In genomic region chr5:177300971-177301370, GRCh38 we compare ENCODE assay signal across 8 cellular contexts. TPM values are rescaled to one million over a fixed set of nuclear protein-coding genes. Genes with fewer than 3 reads are reported as not detected.
A peak's percentile ranks its signal among the peaks of the same experiment; 100 is the strongest.
DNase-seq lines count a peak whose midpoint lies in the region; ATAC-seq and TF ChIP-seq lines count a peak whose summit lies in the region.
"Had no signal": no experiment of that assay in that cellular context is flagged by ENCODE, and none has a peak within 500 bp of the region (broad histone marks: within the 10 kb centered on the region; RNA-seq: fewer than 3 reads in every experiment).

No MANE protein-coding gene starts in this region.

- H3K4me3 Mint-ChIP-seq in CD4-positive, CD25-positive, alpha-beta regulatory T cell: peak overlapping the region; percentile 13 to 94 (median 86)
- peak overlapping the region; percentile 79 for H3K4me3 Mint-ChIP-seq in memory B cell

- H3K4me1 Mint-ChIP-seq in CD4-positive, CD25-positive, alpha-beta regulatory T cell: peaks cover 33 to 84% (median 59%) of the 10 kb centered on the region in 4 donors
- peaks cover 62% of the 10 kb centered on the region for H3K4me1 Mint-ChIP-seq in memory B cell

- no peaks in the 10 kb centered on the region for H3K9me2 ChIP-seq in SU-DHL-6 (replicated peaks; ENCODE audit: insufficient read depth, low read length)

- no peak overlapping the region for H2AFZ ChIP-seq in SU-DHL-6 (ENCODE audit: low read depth, low read length, severe bottlenecking)

- peaks cover 4% of the 10 kb centered on the region for H3K27me3 Mint-ChIP-seq in CD4-positive, CD25-positive, alpha-beta regulatory T cell
- H3K27me3 Mint-ChIP-seq in memory B cell: no peaks in the 10 kb centered on the region

- no peaks in the 10 kb centered on the region for H3K9me3 ChIP-seq in CD4-positive, CD25-positive, alpha-beta regulatory T cell (ENCODE audit: control insufficient read depth in 2 of 2, low read length in 2 of 2)
- H3K9me3 ChIP-seq in SU-DHL-6 (ENCODE audit: insufficient read depth, low read length): no peaks in the 10 kb centered on the region
- H3K9me3 ChIP-seq: SJSA1 had no signal

- no peaks in the 10 kb centered on the region for H3K27me3 ChIP-seq in CD4-positive, CD25-positive, alpha-beta regulatory T cell (ENCODE audit: control insufficient read depth, insufficient read depth, low read length)
- no peaks in the 10 kb centered on the region for H3K27me3 ChIP-seq in SU-DHL-6 (ENCODE audit: low read length)
- H3K27me3 ChIP-seq: SJSA1 had no signal

- H3K36me3 Mint-ChIP-seq in CD4-positive, CD25-positive, alpha-beta regulatory T cell: peaks cover 8% of the 10 kb centered on the region
- H3K36me3 Mint-ChIP-seq in memory B cell: peaks cover 4% of the 10 kb centered on the region

- no peak overlapping the region for H3K9ac ChIP-seq in SU-DHL-6 (ENCODE audit: low read length)

- peak overlapping the region; percentile 69 for H3K27ac ChIP-seq in CD4-positive, CD25-positive, alpha-beta regulatory T cell (ENCODE audit: insufficient read depth, low read length, poor library complexity, severe bottlenecking)
- peak overlapping the region; percentile 75 for H3K27ac ChIP-seq in SU-DHL-6 (ENCODE audit: low read depth, low read length)

- no peaks in the 10 kb centered on the region for H3K9me3 Mint-ChIP-seq in CD4-positive, CD25-positive, alpha-beta regulatory T cell
- no peaks in the 10 kb centered on the region for H3K9me3 Mint-ChIP-seq in memory B cell

- peak overlapping the region; percentile 0 for H3K4me2 ChIP-seq in SU-DHL-6 (ENCODE audit: low read depth, low read length, poor library complexity, severe bottlenecking)

- peaks cover 71% of the 10 kb centered on the region for H3K4me1 ChIP-seq in CD4-positive, CD25-positive, alpha-beta regulatory T cell (ENCODE audit: control insufficient read depth, insufficient read depth, low read length, poor library complexity, severe bottlenecking)

- no peak for DNase-seq in CD4-positive, CD25-positive, alpha-beta regulatory T cell
- DNase-seq in memory B cell (ENCODE audit: low spot score in 2 of 2) (no peak), cerebellar cortex (ENCODE audit: low spot score) (no peak), SHP77 treated with DMSO at 0.1 percent for 48 hours (lab: John Stamatoyannopoulos, UW) (no peak)
- DNase-seq: DMS 273 treated with DMSO at 0.1 percent for 48 hours had no signal

- peaks cover 67% of the 10 kb centered on the region for H3F3A ChIP-seq in SU-DHL-6 (ENCODE audit: insufficient read depth)

- peak overlapping the region; percentile 55 for H3K4me3 ChIP-seq in CD4-positive, CD25-positive, alpha-beta regulatory T cell (ENCODE audit: low read depth, low read length)
- no peak overlapping the region for H3K4me3 ChIP-seq in SU-DHL-6 (ENCODE audit: insufficient read depth, low read length, poor library complexity, severe bottlenecking)
- H3K4me3 ChIP-seq: SJSA1 had no signal

- no peak for ATAC-seq in CD4-positive, CD25-positive, alpha-beta regulatory T cell (ENCODE audit: low read depth in 2 of 2)
- ATAC-seq in memory B cell (ENCODE audit: low read depth): no peak
- ATAC-seq in HG03521 (IDR thresholded peaks at IDR 0.05; ENCODE audit: unreplicated experiment): no peak

- H4K20me1 ChIP-seq in SU-DHL-6 (ENCODE audit: low read depth, low read length): no peaks in the 10 kb centered on the region

- H3K27ac Mint-ChIP-seq in CD4-positive, CD25-positive, alpha-beta regulatory T cell: peak overlapping the region; percentile 87 to 96 (median 93)
- peak overlapping the region; percentile 93 for H3K27ac Mint-ChIP-seq in memory B cell

- peaks cover 22% of the 10 kb centered on the region for H3K79me2 ChIP-seq in SU-DHL-6 (ENCODE audit: insufficient read depth, low read length)

- peaks cover 12% of the 10 kb centered on the region for H3K36me3 ChIP-seq in CD4-positive, CD25-positive, alpha-beta regulatory T cell (ENCODE audit: control insufficient read depth, insufficient read depth, low read length)
- H3K36me3 ChIP-seq in SU-DHL-6 (ENCODE audit: low read length): no peaks in the 10 kb centered on the region

- TF ChIP-seq CTCF in SU-DHL-6 (IDR thresholded peaks at IDR 0.05; ENCODE audit: insufficient read depth, low read length, poor library complexity, severe bottlenecking): no peak

RNA-seq across cellular contexts. Expression of gene RAB24, which starts 2.5 kb away (rescaled TPM):
- total RNA-seq in CD4-positive, CD25-positive, alpha-beta regulatory T cell: 15.3 TPM
- polyA plus RNA-seq in CD4-positive, CD25-positive, alpha-beta regulatory T cell: 10 to 100 TPM in 2 of 4 donors, 1 to 10 TPM in 2; 5.1 to 12.8 (median 10.1) TPM

RNA-seq across cellular contexts. Expression of gene PRELID1, which starts 2.6 kb away (rescaled TPM):
- total RNA-seq in CD4-positive, CD25-positive, alpha-beta regulatory T cell: 60.6 TPM
- 100 to 1,000 TPM; 185 to 210 (median 192) TPM for polyA plus RNA-seq in CD4-positive, CD25-positive, alpha-beta regulatory T cell

RNA-seq across cellular contexts. Expression of gene MXD3, which starts 10.7 kb away (rescaled TPM):
- 8.7 TPM for total RNA-seq in CD4-positive, CD25-positive, alpha-beta regulatory T cell
- polyA plus RNA-seq in CD4-positive, CD25-positive, alpha-beta regulatory T cell: 1 to 10 TPM in 1 of 4 donors, under 1 TPM in 3; 0.36 to 2.8 (median 0.84) TPM

RNA-seq across cellular contexts. Expression of gene LMAN2, which starts 50.5 kb away (rescaled TPM):
- total RNA-seq in CD4-positive, CD25-positive, alpha-beta regulatory T cell: 77.9 TPM
- polyA plus RNA-seq in CD4-positive, CD25-positive, alpha-beta regulatory T cell: 100 to 1,000 TPM; 227 to 289 (median 240) TPM

RNA-seq across cellular contexts. Expression of gene RGS14, which starts 56.8 kb away (rescaled TPM):
- 93.3 TPM for total RNA-seq in CD4-positive, CD25-positive, alpha-beta regulatory T cell
- 10 to 100 TPM; 40.1 to 59.8 (median 52.7) TPM for polyA plus RNA-seq in CD4-positive, CD25-positive, alpha-beta regulatory T cell
